ENCODE assay signal across 1 cellular context in the genomic region with DNA sequence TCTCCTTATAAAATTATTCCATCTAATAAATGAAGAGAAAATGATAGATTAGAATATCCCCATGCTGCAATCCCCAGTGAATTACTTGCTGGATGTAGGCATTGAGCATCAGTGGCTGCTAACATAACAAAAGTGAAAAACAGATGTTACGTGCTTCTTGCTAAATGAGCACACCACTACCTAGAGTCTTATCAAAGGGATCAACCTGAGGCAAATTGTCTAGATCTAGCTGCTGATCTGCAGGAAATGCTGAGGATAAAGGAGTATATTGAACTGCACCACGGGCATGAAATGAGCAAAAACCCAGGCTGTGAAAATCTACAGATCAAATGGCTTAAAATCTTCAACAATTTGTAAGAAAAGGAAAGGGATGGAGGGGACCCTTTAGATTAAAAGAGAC.
TF ChIP-seq lines count a peak whose summit lies in the region.

No MANE protein-coding gene starts in this region.

TF ChIP-seq in HCT116, 20 proteins besides CTCF, POLR2A, EP300 and RAD21 (continued from another document):
- TF ChIP-seq, protein P1, sequence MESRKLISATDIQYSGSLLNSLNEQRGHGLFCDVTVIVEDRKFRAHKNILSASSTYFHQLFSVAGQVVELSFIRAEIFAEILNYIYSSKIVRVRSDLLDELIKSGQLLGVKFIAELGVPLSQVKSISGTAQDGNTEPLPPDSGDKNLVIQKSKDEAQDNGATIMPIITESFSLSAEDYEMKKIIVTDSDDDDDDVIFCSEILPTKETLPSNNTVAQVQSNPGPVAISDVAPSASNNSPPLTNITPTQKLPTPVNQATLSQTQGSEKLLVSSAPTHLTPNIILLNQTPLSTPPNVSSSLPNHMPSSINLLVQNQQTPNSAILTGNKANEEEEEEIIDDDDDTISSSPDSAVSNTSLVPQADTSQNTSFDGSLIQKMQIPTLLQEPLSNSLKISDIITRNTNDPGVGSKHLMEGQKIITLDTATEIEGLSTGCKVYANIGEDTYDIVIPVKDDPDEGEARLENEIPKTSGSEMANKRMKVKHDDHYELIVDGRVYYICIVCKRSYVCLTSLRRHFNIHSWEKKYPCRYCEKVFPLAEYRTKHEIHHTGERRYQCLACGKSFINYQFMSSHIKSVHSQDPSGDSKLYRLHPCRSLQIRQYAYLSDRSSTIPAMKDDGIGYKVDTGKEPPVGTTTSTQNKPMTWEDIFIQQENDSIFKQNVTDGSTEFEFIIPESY (IDR thresholded peaks at IDR 0.05; ENCODE audit: extremely low read depth, insufficient replicate concordance, low read length): no peak
- TF ChIP-seq EGR1 (IDR thresholded peaks at IDR 0.05; ENCODE audit: low read depth) (no peak), YY1 (IDR thresholded peaks at IDR 0.05; ENCODE audit: extremely low read depth, insufficient replicate concordance, low read depth, low read length) (no peak), CEBPB (IDR thresholded peaks at IDR 0.05; ENCODE audit: low read depth) (no peak), POLR2AphosphoS5 (IDR thresholded peaks at IDR 0.05; ENCODE audit: low read depth, low read length) (no peak), ZFX (IDR thresholded peaks at IDR 0.05) (no peak)
